ENCODE assay signal across 20 cellular contexts in genomic region chr19:18574691-18575291, GRCh38. TPM values are rescaled to one million over a fixed set of nuclear protein-coding genes. Genes with fewer than 3 reads are reported as not detected.
DNase-seq lines count a peak whose midpoint lies in the region; ATAC-seq, FAIRE-seq and TF ChIP-seq lines count a peak whose summit lies in the region.
"Had no signal": no experiment of that assay in that cellular context is flagged by ENCODE, and none has a peak within 500 bp of the region (broad histone marks: within the 10 kb centered on the region; RNA-seq: fewer than 3 reads in every experiment).

No MANE protein-coding gene starts in this region.

- peaks cover 45% of the 10 kb centered on the region for H3K4me1 Mint-ChIP-seq in activated naive CD8-positive, alpha-beta T cell treated with anti-CD3 and anti-CD28 coated beads, Interleukin-2, amount 50 U/mL, for 24 hours
- peaks cover 16% of the 10 kb centered on the region for H3K4me1 Mint-ChIP-seq in type B pancreatic cell (ENCODE audit: unreplicated experiment)

- TF ChIP-seq POLR2A in HepG2 (IDR thresholded peaks at IDR 0.05; ENCODE audit: insufficient read depth in 1 of 2, low read depth in 2 of 2, low read length in 2 of 2) (no peak), right lobe of liver (IDR thresholded peaks at IDR 0.05) (no peak)

- DNase-seq in HepG2 (ENCODE audit: low spot score): no peak
- no peak for DNase-seq in right lobe of liver
- DNase-seq in activated naive CD8-positive, alpha-beta T cell treated with anti-CD3 and anti-CD28 coated beads, Interleukin-2, amount 50 U/mL, for 24 hours: no peak
- DNase-seq in type B pancreatic cell (ENCODE audit: extremely low spot score, unreplicated experiment): no peak
- no peak for DNase-seq in NCI-H2196 (lab: John Stamatoyannopoulos, UW; ENCODE audit: unreplicated experiment)
- no peak for DNase-seq in activated gamma-delta T cell treated with Interleukin-2 at 50 U/mL for 16 hours
- DNase-seq: activated effector memory CD4-positive, alpha-beta T cell treated with anti-CD3 and anti-CD28 coated beads, Interleukin-2, amount 50 U/mL, for 16 hours; DND-41; effector memory CD8-positive, alpha-beta T cell; heart left ventricle; NCI-H1092; NCI-H2081 treated with DMSO at 0.1 percent for 48 hours; NCI-H524; Right ventricle myocardium superior; sigmoid colon; stimulated activated naive CD8-positive, alpha-beta T cell treated with anti-CD3 and anti-CD28 coated beads, Interleukin-15, Interleukin-2, amounts not matched to agents 100 U/mL and 50 U/mL, for 24 hours; T-cell; upper lobe of right lung had no signal

- no peak for TF ChIP-seq RAD21 in HepG2 (CRISPR knock-in tag; IDR thresholded peaks at IDR 0.05)

- WGBS in HepG2 (ENCODE audit: low lambda C conversion rate): 97% methylated on average over 10 of the region's 18 CpGs
- WGBS in right lobe of liver (ENCODE audit: insufficient coverage, low coverage, low lambda C conversion rate, missing lambda C conversion rate): 80% methylated on average over 1 of the region's 18 CpGs

- POLR2A ChIA-PET in HepG2 (lab: Yijun Ruan, JAX): no interaction called here

- H3K36me3 Mint-ChIP-seq in activated naive CD8-positive, alpha-beta T cell treated with anti-CD3 and anti-CD28 coated beads, Interleukin-2, amount 50 U/mL, for 24 hours (ENCODE audit: low read depth): peaks cover 63% of the 10 kb centered on the region
- peaks cover 15% of the 10 kb centered on the region for H3K36me3 Mint-ChIP-seq in type B pancreatic cell

- TF ChIP-seq EP300 in HepG2 (IDR thresholded peaks at IDR 0.05; ENCODE audit: low read depth in 2 of 2, low read length in 2 of 2) (no peak), HepG2 (CRISPR knock-in tag; IDR thresholded peaks at IDR 0.05; ENCODE audit: borderline replicate concordance) (no peak)

- H3K4me3 ChIP-seq in HepG2 (replicated peaks in 1 of 3; ENCODE audit: insufficient read depth in 1 of 3, low read depth in 2 of 3, low read length in 3 of 3) (no peak overlapping the region), right lobe of liver (no peak overlapping the region)
- H3K4me3 ChIP-seq: heart left ventricle, pancreas, sigmoid colon, upper lobe of right lung had no signal

- no peak overlapping the region for H3K27ac ChIP-seq in HepG2 (ENCODE audit: extremely low read length, insufficient read depth, low read length)
- H3K27ac ChIP-seq in right lobe of liver: no peak overlapping the region
- H3K27ac ChIP-seq: heart left ventricle, KMS-11, pancreas, sigmoid colon, upper lobe of right lung had no signal

- peak overlapping the region; percentile 39 for H3K4me3 Mint-ChIP-seq in activated naive CD8-positive, alpha-beta T cell treated with anti-CD3 and anti-CD28 coated beads, Interleukin-2, amount 50 U/mL, for 24 hours
- peak overlapping the region; percentile 41 for H3K4me3 Mint-ChIP-seq in type B pancreatic cell
- H3K4me3 Mint-ChIP-seq: effector memory CD8-positive, alpha-beta T cell had no signal

- CTCF ChIA-PET in HepG2 (lab: Yijun Ruan, JAX; ENCODE audit: low intra/inter-chr PET ratio, low total read pairs): no interaction called here

- H3K27me3 Mint-ChIP-seq in activated naive CD8-positive, alpha-beta T cell treated with anti-CD3 and anti-CD28 coated beads, Interleukin-2, amount 50 U/mL, for 24 hours: no peaks in the 10 kb centered on the region
- no peaks in the 10 kb centered on the region for H3K27me3 Mint-ChIP-seq in type B pancreatic cell
- H3K27me3 Mint-ChIP-seq: effector memory CD8-positive, alpha-beta T cell; T-cell had no signal

- intact Hi-C loops in HepG2 (cut with micrococcal nuclease; ENCODE audit: unreplicated experiment) (loop anchor here (5.0 kb wide), 1 partner anchor 97 kb away; no protein-coding TSS in a partner anchor), right lobe of liver (cut with DNase I) (loop anchor here in 1 of 2 donors (10.0 kb wide), 1 partner anchor 120 kb away; no protein-coding TSS in a partner anchor)

- H3K4me1 ChIP-seq in HepG2 (ENCODE audit: insufficient read depth, low read length) (peaks cover 20% of the 10 kb centered on the region), right lobe of liver (peaks cover 0 to 17% (median 8%) of the 10 kb centered on the region in 4 donors)

- H3K27ac Mint-ChIP-seq in activated naive CD8-positive, alpha-beta T cell treated with anti-CD3 and anti-CD28 coated beads, Interleukin-2, amount 50 U/mL, for 24 hours: peak overlapping the region; percentile 91
- no peak overlapping the region for H3K27ac Mint-ChIP-seq in type B pancreatic cell
- H3K27ac Mint-ChIP-seq: T-cell had no signal

- peaks cover 10% of the 10 kb centered on the region for H4K20me1 ChIP-seq in HepG2 (ENCODE audit: insufficient read depth, low read length)

- FAIRE-seq in HepG2 (lab: Jason Lieb, UNC): no peak
- FAIRE-seq: pancreas had no signal

- H3K27me3 ChIP-seq in HepG2 (ENCODE audit: control insufficient read depth in 1 of 2, insufficient read depth in 2 of 2, low read length in 2 of 2) (no peaks in the 10 kb centered on the region; a peak in 1 of 5 replicates), right lobe of liver (no peaks in the 10 kb centered on the region)
- H3K27me3 ChIP-seq: heart left ventricle, pancreas, sigmoid colon, upper lobe of right lung had no signal

- H3K36me3 ChIP-seq in HepG2 (replicated peaks in 1 of 2; ENCODE audit: control insufficient read depth in 1 of 2, insufficient read depth in 2 of 2, low read length in 2 of 2): peaks cover 16 to 23% of the 10 kb centered on the region in 2 experiments; a peak in 4 of 5 replicates
- H3K36me3 ChIP-seq in right lobe of liver: peaks cover 5 to 39% (median 22%) of the 10 kb centered on the region in 4 donors

- BruUV-seq in HepG2 (replicated peaks; lab: Mats Ljungman, UMichigan): no TSS peak

- no peak overlapping the region for H3K9ac ChIP-seq in HepG2 (ENCODE audit: insufficient read depth, low read depth, low read length)
- H3K9ac ChIP-seq: KMS-11 had no signal

- no peak overlapping the region for H2AFZ ChIP-seq in HepG2 (ENCODE audit: low read length)

- no peaks in the 10 kb centered on the region for H3K9me3 Mint-ChIP-seq in activated naive CD8-positive, alpha-beta T cell treated with anti-CD3 and anti-CD28 coated beads, Interleukin-2, amount 50 U/mL, for 24 hours
- H3K9me3 Mint-ChIP-seq in type B pancreatic cell: no peaks in the 10 kb centered on the region
- H3K9me3 Mint-ChIP-seq: effector memory CD8-positive, alpha-beta T cell; T-cell had no signal

- H3K79me2 ChIP-seq in HepG2 (ENCODE audit: insufficient read depth, low read length): peaks cover 21% of the 10 kb centered on the region

- TF ChIP-seq CTCF in HepG2 (CRISPR knock-in tag; IDR thresholded peaks at IDR 0.05) (no peak), right lobe of liver (IDR thresholded peaks at IDR 0.05) (no peak), type B pancreatic cell (conservative IDR thresholded peaks at IDR 0.05) (no peak)

- H3K9me3 ChIP-seq in HepG2 (ENCODE audit: low read length): no peaks in the 10 kb centered on the region
- H3K9me3 ChIP-seq in right lobe of liver: no peaks in the 10 kb centered on the region
- H3K9me3 ChIP-seq: heart left ventricle, pancreas, sigmoid colon, upper lobe of right lung had no signal

- H3K4me2 ChIP-seq in HepG2 (ENCODE audit: low read depth, low read length): no peak overlapping the region

- ATAC-seq in HepG2 (no peak), right lobe of liver (no peak)
- ATAC-seq in activated naive CD8-positive, alpha-beta T cell treated with anti-CD3 and anti-CD28 coated beads, Interleukin-2, amount 50 U/mL, for 24 hours: no peak
- ATAC-seq: effector memory CD8-positive, alpha-beta T cell; heart left ventricle; pancreas; stimulated activated naive CD8-positive, alpha-beta T cell treated with anti-CD3 and anti-CD28 coated beads, Interleukin-15, Interleukin-2, amounts not matched to agents 100 U/mL and 50 U/mL, for 24 hours; T-cell; upper lobe of right lung had no signal

- in situ Hi-C loops in HepG2 (cut with HindIII; ENCODE audit: extremely low pct_ligation_motif_present, low pct_unique_long_range_greater_than_20kb): no loop called here

RNA-seq across cellular contexts. Expression of gene UBA52, which starts 3.1 kb away (rescaled TPM):
- total RNA-seq in HepG2 (2016; rRNA removed; fragmentation: Illumina TruSeq; extraction: Trizol): 959 and 1,184 TPM in 2 replicates
- 1,298 and 1,315 TPM in 2 replicates for total RNA-seq in HepG2 (2016; cell fraction: cytosol; rRNA removed; fragmentation: Illumina TruSeq; extraction: Trizol; ENCODE audit: low read depth)
- total RNA-seq in HepG2 (2016; cell fraction: insoluble cytoplasmic fraction; rRNA removed; fragmentation: Illumina TruSeq; extraction: Trizol): 938 and 1,264 TPM in 2 replicates
- 1,565 and 1,724 TPM in 2 replicates for total RNA-seq in HepG2 (2016; cell fraction: membrane; rRNA removed; fragmentation: Illumina TruSeq; extraction: Trizol)
- 276 and 314 TPM in 2 replicates for total RNA-seq in HepG2 (2016; cell fraction: nucleus; rRNA removed; fragmentation: Illumina TruSeq; extraction: Trizol)
- polyA plus RNA-seq in HepG2 (2011; rRNA removed): 1,655 and 1,782 TPM in 2 replicates
- 2,000 and 3,037 TPM in 2 replicates for polyA plus RNA-seq in HepG2 (2011; cell fraction: cytosol; rRNA removed)
- polyA plus RNA-seq in HepG2 (2011; cell fraction: nucleus; rRNA removed): 482 and 607 TPM in 2 replicates
- polyA plus RNA-seq in HepG2 (2012): 1,641 and 1,658 TPM in 2 replicates
- polyA plus RNA-seq in HepG2 (2016; cell fraction: cytosol; fragmentation: Illumina TruSeq; extraction: Trizol; ENCODE audit: low read depth): 1,864 and 1,905 TPM in 2 replicates
- 1,524 and 1,536 TPM in 2 replicates for polyA plus RNA-seq in HepG2 (2016; cell fraction: insoluble cytoplasmic fraction; fragmentation: Illumina TruSeq; extraction: Trizol; ENCODE audit: low read depth)
- polyA plus RNA-seq in HepG2 (2016; cell fraction: membrane; fragmentation: Illumina TruSeq; extraction: Trizol; ENCODE audit: low read depth): 2,008 and 2,053 TPM in 2 replicates
- polyA plus RNA-seq in HepG2 (2016; cell fraction: nucleus; fragmentation: Illumina TruSeq; extraction: Trizol; ENCODE audit: insufficient read depth, low read depth): 658 and 675 TPM in 2 replicates
- 1,990 and 2,943 TPM in 2 replicates for polyA minus RNA-seq in HepG2 (2011; rRNA and poly(A)+ RNA removed; ENCODE audit: low replicate concordance)
- polyA minus RNA-seq in HepG2 (2011; cell fraction: cytosol; rRNA and poly(A)+ RNA removed): 420 and 430 TPM in 2 replicates
- polyA minus RNA-seq in HepG2 (2011; cell fraction: nucleus; rRNA and poly(A)+ RNA removed): 113 and 142 TPM in 2 replicates
- 100 to 1,000 TPM; 256 to 470 (median 406) TPM for total RNA-seq in right lobe of liver
- total RNA-seq in type B pancreatic cell (ENCODE audit: low replicate concordance): 1,126 and 1,202 TPM in 2 replicates

RNA-seq across cellular contexts. Expression of gene REX1BD, which starts 13.8 kb away (rescaled TPM):
- total RNA-seq in HepG2 (2016; rRNA removed; fragmentation: Illumina TruSeq; extraction: Trizol) (20.7 and 25.4 TPM in 2 replicates), right lobe of liver (10 to 100 TPM; 30.4 to 71.7 (median 45.6) TPM), type B pancreatic cell (ENCODE audit: low replicate concordance) (54.0 and 63.5 TPM in 2 replicates)
- 16.9 and 18.9 TPM in 2 replicates for total RNA-seq in HepG2 (2016; cell fraction: cytosol; rRNA removed; fragmentation: Illumina TruSeq; extraction: Trizol; ENCODE audit: low read depth)
- 21.8 and 27.1 TPM in 2 replicates for total RNA-seq in HepG2 (2016; cell fraction: insoluble cytoplasmic fraction; rRNA removed; fragmentation: Illumina TruSeq; extraction: Trizol)
- total RNA-seq in HepG2 (2016; cell fraction: membrane; rRNA removed; fragmentation: Illumina TruSeq; extraction: Trizol): 14.9 and 19.7 TPM in 2 replicates
- 11.7 and 15.7 TPM in 2 replicates for total RNA-seq in HepG2 (2016; cell fraction: nucleus; rRNA removed; fragmentation: Illumina TruSeq; extraction: Trizol)
- 7.5 and 7.6 TPM in 2 replicates for polyA plus RNA-seq in HepG2 (2011; rRNA removed)
- 10.8 and 16.3 TPM in 2 replicates for polyA plus RNA-seq in HepG2 (2011; cell fraction: cytosol; rRNA removed)
- 39.3 and 40.2 TPM in 2 replicates for polyA plus RNA-seq in HepG2 (2011; cell fraction: nucleus; rRNA removed)
- polyA plus RNA-seq in HepG2 (2012): 8.3 and 10.1 TPM in 2 replicates
- polyA plus RNA-seq in HepG2 (2016; cell fraction: cytosol; fragmentation: Illumina TruSeq; extraction: Trizol; ENCODE audit: low read depth): 9.6 and 12.0 TPM in 2 replicates
- 11.7 and 12.2 TPM in 2 replicates for polyA plus RNA-seq in HepG2 (2016; cell fraction: insoluble cytoplasmic fraction; fragmentation: Illumina TruSeq; extraction: Trizol; ENCODE audit: low read depth)
- polyA plus RNA-seq in HepG2 (2016; cell fraction: membrane; fragmentation: Illumina TruSeq; extraction: Trizol; ENCODE audit: low read depth): 8.0 and 10.3 TPM in 2 replicates
- polyA plus RNA-seq in HepG2 (2016; cell fraction: nucleus; fragmentation: Illumina TruSeq; extraction: Trizol; ENCODE audit: insufficient read depth, low read depth): 19.7 and 20.4 TPM in 2 replicates
- 2.0 and 4.9 TPM in 2 replicates for polyA minus RNA-seq in HepG2 (2011; rRNA and poly(A)+ RNA removed; ENCODE audit: low replicate concordance)
- 2.6 and 2.7 TPM in 2 replicates for polyA minus RNA-seq in HepG2 (2011; cell fraction: cytosol; rRNA and poly(A)+ RNA removed)
- polyA minus RNA-seq in HepG2 (2011; cell fraction: nucleus; rRNA and poly(A)+ RNA removed): 2.4 and 2.6 TPM in 2 replicates

RNA-seq across cellular contexts. Expression of gene KXD1, which starts 17.1 kb away (rescaled TPM):
- total RNA-seq in HepG2 (2016; rRNA removed; fragmentation: Illumina TruSeq; extraction: Trizol) (44.6 and 53.1 TPM in 2 replicates), right lobe of liver (10 to 100 TPM; 30.2 to 93.0 (median 36.1) TPM), type B pancreatic cell (ENCODE audit: low replicate concordance) (72.9 and 73.9 TPM in 2 replicates)
- 49.9 and 63.5 TPM in 2 replicates for total RNA-seq in HepG2 (2016; cell fraction: cytosol; rRNA removed; fragmentation: Illumina TruSeq; extraction: Trizol; ENCODE audit: low read depth)
- total RNA-seq in HepG2 (2016; cell fraction: insoluble cytoplasmic fraction; rRNA removed; fragmentation: Illumina TruSeq; extraction: Trizol): 46.0 and 46.4 TPM in 2 replicates
- 90.1 and 104 TPM in 2 replicates for total RNA-seq in HepG2 (2016; cell fraction: membrane; rRNA removed; fragmentation: Illumina TruSeq; extraction: Trizol)
- total RNA-seq in HepG2 (2016; cell fraction: nucleus; rRNA removed; fragmentation: Illumina TruSeq; extraction: Trizol): 20.4 and 21.0 TPM in 2 replicates
- polyA plus RNA-seq in HepG2 (2011; rRNA removed): 143 and 160 TPM in 2 replicates
- polyA plus RNA-seq in HepG2 (2011; cell fraction: cytosol; rRNA removed): 112 and 130 TPM in 2 replicates
- polyA plus RNA-seq in HepG2 (2011; cell fraction: nucleus; rRNA removed): 122 and 125 TPM in 2 replicates
- polyA plus RNA-seq in HepG2 (2012): 61.5 and 85.8 TPM in 2 replicates
- polyA plus RNA-seq in HepG2 (2016; cell fraction: cytosol; fragmentation: Illumina TruSeq; extraction: Trizol; ENCODE audit: low read depth): 72.0 and 99.5 TPM in 2 replicates
- 68.6 and 76.3 TPM in 2 replicates for polyA plus RNA-seq in HepG2 (2016; cell fraction: insoluble cytoplasmic fraction; fragmentation: Illumina TruSeq; extraction: Trizol; ENCODE audit: low read depth)
- polyA plus RNA-seq in HepG2 (2016; cell fraction: membrane; fragmentation: Illumina TruSeq; extraction: Trizol; ENCODE audit: low read depth): 121 and 126 TPM in 2 replicates
- polyA plus RNA-seq in HepG2 (2016; cell fraction: nucleus; fragmentation: Illumina TruSeq; extraction: Trizol; ENCODE audit: insufficient read depth, low read depth): 62.9 and 64.5 TPM in 2 replicates
- polyA minus RNA-seq in HepG2 (2011; rRNA and poly(A)+ RNA removed; ENCODE audit: low replicate concordance): 73.9 and 103 TPM in 2 replicates
- 43.1 and 52.2 TPM in 2 replicates for polyA minus RNA-seq in HepG2 (2011; cell fraction: cytosol; rRNA and poly(A)+ RNA removed)
- polyA minus RNA-seq in HepG2 (2011; cell fraction: nucleus; rRNA and poly(A)+ RNA removed): 20.0 and 23.6 TPM in 2 replicates

RNA-seq across cellular contexts. Expression of gene FKBP8, which starts 31.4 kb away (rescaled TPM):
- total RNA-seq in HepG2 (2016; rRNA removed; fragmentation: Illumina TruSeq; extraction: Trizol) (75.1 and 81.7 TPM in 2 replicates), right lobe of liver (100 to 1,000 TPM in 3 of 6 experiments, 10 to 100 TPM in 3; 92.7 to 179 (median 118) TPM), type B pancreatic cell (ENCODE audit: low replicate concordance) (151 and 191 TPM in 2 replicates)
- total RNA-seq in HepG2 (2016; cell fraction: cytosol; rRNA removed; fragmentation: Illumina TruSeq; extraction: Trizol; ENCODE audit: low read depth): 75.9 and 83.0 TPM in 2 replicates
- total RNA-seq in HepG2 (2016; cell fraction: insoluble cytoplasmic fraction; rRNA removed; fragmentation: Illumina TruSeq; extraction: Trizol): 78.1 and 87.6 TPM in 2 replicates
- total RNA-seq in HepG2 (2016; cell fraction: membrane; rRNA removed; fragmentation: Illumina TruSeq; extraction: Trizol): 92.2 and 111 TPM in 2 replicates
- 32.7 and 42.9 TPM in 2 replicates for total RNA-seq in HepG2 (2016; cell fraction: nucleus; rRNA removed; fragmentation: Illumina TruSeq; extraction: Trizol)
- 93.9 and 135 TPM in 2 replicates for polyA plus RNA-seq in HepG2 (2011; rRNA removed)
- 101 and 179 TPM in 2 replicates for polyA plus RNA-seq in HepG2 (2011; cell fraction: cytosol; rRNA removed)
- polyA plus RNA-seq in HepG2 (2011; cell fraction: nucleus; rRNA removed): 159 and 173 TPM in 2 replicates
- polyA plus RNA-seq in HepG2 (2012): 93.8 and 130 TPM in 2 replicates
- 84.6 and 95.1 TPM in 2 replicates for polyA plus RNA-seq in HepG2 (2016; cell fraction: cytosol; fragmentation: Illumina TruSeq; extraction: Trizol; ENCODE audit: low read depth)
- 107 and 111 TPM in 2 replicates for polyA plus RNA-seq in HepG2 (2016; cell fraction: insoluble cytoplasmic fraction; fragmentation: Illumina TruSeq; extraction: Trizol; ENCODE audit: low read depth)
- 117 and 126 TPM in 2 replicates for polyA plus RNA-seq in HepG2 (2016; cell fraction: membrane; fragmentation: Illumina TruSeq; extraction: Trizol; ENCODE audit: low read depth)
- 80.5 and 87.9 TPM in 2 replicates for polyA plus RNA-seq in HepG2 (2016; cell fraction: nucleus; fragmentation: Illumina TruSeq; extraction: Trizol; ENCODE audit: insufficient read depth, low read depth)
- 96.9 and 151 TPM in 2 replicates for polyA minus RNA-seq in HepG2 (2011; rRNA and poly(A)+ RNA removed; ENCODE audit: low replicate concordance)
- polyA minus RNA-seq in HepG2 (2011; cell fraction: cytosol; rRNA and poly(A)+ RNA removed): 63.3 and 77.3 TPM in 2 replicates
- polyA minus RNA-seq in HepG2 (2011; cell fraction: nucleus; rRNA and poly(A)+ RNA removed): 16.6 and 20.1 TPM in 2 replicates

RNA-seq across cellular contexts. Expression of gene CRLF1, which starts 31.8 kb away (rescaled TPM):
- total RNA-seq in HepG2 (2016; rRNA removed; fragmentation: Illumina TruSeq; extraction: Trizol) (105 and 217 TPM in 2 replicates), right lobe of liver (1 to 10 TPM in 2 of 6 experiments, under 1 TPM in 1, not detected in 3; 0.27 to 2.9 (median 1.2) TPM), type B pancreatic cell (ENCODE audit: low replicate concordance) (2.8 and 7.8 TPM in 2 replicates)
- 96.8 and 118 TPM in 2 replicates for total RNA-seq in HepG2 (2016; cell fraction: cytosol; rRNA removed; fragmentation: Illumina TruSeq; extraction: Trizol; ENCODE audit: low read depth)
- 97.5 and 221 TPM in 2 replicates for total RNA-seq in HepG2 (2016; cell fraction: insoluble cytoplasmic fraction; rRNA removed; fragmentation: Illumina TruSeq; extraction: Trizol)
- 191 and 193 TPM in 2 replicates for total RNA-seq in HepG2 (2016; cell fraction: membrane; rRNA removed; fragmentation: Illumina TruSeq; extraction: Trizol)
- total RNA-seq in HepG2 (2016; cell fraction: nucleus; rRNA removed; fragmentation: Illumina TruSeq; extraction: Trizol): 219 and 265 TPM in 2 replicates
- 296 and 337 TPM in 2 replicates for polyA plus RNA-seq in HepG2 (2011; rRNA removed)
- 347 and 628 TPM in 2 replicates for polyA plus RNA-seq in HepG2 (2011; cell fraction: cytosol; rRNA removed)
- polyA plus RNA-seq in HepG2 (2011; cell fraction: nucleus; rRNA removed): 244 and 327 TPM in 2 replicates
- polyA plus RNA-seq in HepG2 (2012): 231 and 373 TPM in 2 replicates
- polyA plus RNA-seq in HepG2 (2016; cell fraction: cytosol; fragmentation: Illumina TruSeq; extraction: Trizol; ENCODE audit: low read depth): 150 and 176 TPM in 2 replicates
- 122 and 154 TPM in 2 replicates for polyA plus RNA-seq in HepG2 (2016; cell fraction: insoluble cytoplasmic fraction; fragmentation: Illumina TruSeq; extraction: Trizol; ENCODE audit: low read depth)
- polyA plus RNA-seq in HepG2 (2016; cell fraction: membrane; fragmentation: Illumina TruSeq; extraction: Trizol; ENCODE audit: low read depth): 207 and 208 TPM in 2 replicates
- 462 and 526 TPM in 2 replicates for polyA plus RNA-seq in HepG2 (2016; cell fraction: nucleus; fragmentation: Illumina TruSeq; extraction: Trizol; ENCODE audit: insufficient read depth, low read depth)
- 0.47 and 301 TPM in 2 replicates for polyA minus RNA-seq in HepG2 (2011; rRNA and poly(A)+ RNA removed; ENCODE audit: low replicate concordance)
- 303 and 346 TPM in 2 replicates for polyA minus RNA-seq in HepG2 (2011; cell fraction: cytosol; rRNA and poly(A)+ RNA removed)
- 45.4 and 52.2 TPM in 2 replicates for polyA minus RNA-seq in HepG2 (2011; cell fraction: nucleus; rRNA and poly(A)+ RNA removed)
